ENCODE assay signal across 1 cellular context in the genomic region with DNA sequence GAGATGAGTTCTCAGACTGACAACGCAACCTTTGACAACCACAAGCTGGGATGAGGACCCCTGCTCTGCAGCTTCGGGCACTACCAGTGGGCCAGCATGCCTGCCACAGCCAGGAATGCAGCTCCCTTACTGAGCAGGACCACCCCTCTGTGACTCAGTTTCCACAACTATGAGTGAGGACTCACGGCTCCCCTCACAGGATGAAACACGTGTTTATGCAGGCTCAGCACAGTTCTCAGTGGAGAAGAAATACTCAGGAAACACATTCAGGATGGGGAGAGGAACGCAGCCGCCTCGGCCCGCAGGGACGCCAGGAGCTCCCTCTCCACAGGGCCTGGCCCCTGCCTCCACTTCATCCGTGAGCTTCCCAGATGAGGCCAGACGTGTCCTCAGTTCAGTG.
TF ChIP-seq lines count a peak whose summit lies in the region.

No MANE protein-coding gene starts in this region.

TF ChIP-seq in IMR-90, 13 proteins besides CTCF, POLR2A, EP300 and RAD21:
- TF ChIP-seq NFE2L2 (IDR thresholded peaks at IDR 0.05; ENCODE audit: low read depth, low read length) (no peak), MAFK (IDR thresholded peaks at IDR 0.05; ENCODE audit: low read depth, low read length) (0 out of 2 replicates have a peak, but pooled peaks have one; percentile 16)
